11 cellular contexts compared by ENCODE assay signal in the genomic region with DNA sequence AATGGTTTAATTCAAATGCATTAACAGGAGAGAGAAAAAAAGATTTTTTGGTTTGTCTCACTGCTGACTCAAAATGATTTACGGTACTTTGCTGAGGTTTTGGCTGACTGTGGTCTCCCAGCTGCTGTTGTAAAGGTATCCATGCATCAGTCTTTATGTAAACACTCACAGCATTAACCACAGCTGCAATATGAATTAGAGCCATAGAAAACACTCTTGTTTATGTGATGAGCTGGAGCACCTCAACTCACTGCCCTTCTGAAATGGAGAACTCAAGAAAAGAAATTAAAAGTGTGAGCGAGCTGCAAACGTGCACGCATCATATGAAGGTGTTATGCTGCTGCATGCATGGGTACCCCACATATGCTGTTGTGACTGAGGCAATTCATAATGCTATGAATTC.
DNase-seq lines count a peak whose midpoint lies in the region; ATAC-seq, FAIRE-seq and TF ChIP-seq lines count a peak whose summit lies in the region.
"Had no signal": no experiment of that assay in that cellular context is flagged by ENCODE, and none has a peak within 500 bp of the region (broad histone marks: within the 10 kb centered on the region; RNA-seq: fewer than 3 reads in every experiment).

No MANE protein-coding gene starts in this region.

- no peaks in the 10 kb centered on the region for H3K79me1 ChIP-seq in H1 (ENCODE audit: low read depth, low read length)

- peaks cover 2 to 15% (median 14%) of the 10 kb centered on the region in 4 experiments; a peak in 6 of 7 replicates for H3K4me1 ChIP-seq in H1 (replicated peaks in 1 of 4; ENCODE audit: control insufficient read depth in 3 of 4, insufficient read depth in 4 of 4, low read length in 3 of 4)
- peaks cover 0 to 8% of the 10 kb centered on the region in 2 experiments; a peak in 1 of 4 replicates for H3K4me1 ChIP-seq in SK-N-SH (ENCODE audit: control insufficient read depth in 1 of 2, insufficient read depth in 2 of 2, low read depth in 1 of 2, low read length in 1 of 2)

- no peak overlapping the region for H3K23ac ChIP-seq in H1 (ENCODE audit: insufficient read length)

- no peaks in the 10 kb centered on the region for H3K36me3 Mint-ChIP-seq in T-cell

- no peak overlapping the region for H2BK20ac ChIP-seq in H1 (ENCODE audit: low read length)

- no peak overlapping the region for H3K14ac ChIP-seq in H1 (ENCODE audit: insufficient read length)

- 80% methylated on average over 4 of the region's 4 CpGs; no CpG with 5 or more reads in 1 of the 2 experiments for WGBS in H1 (ENCODE audit: extremely low coverage in 1 of 2, insufficient coverage in 1 of 2, insufficient read length in 1 of 2, insufficient replicate concordance in 2 of 2, low coverage in 1 of 2, low lambda C conversion rate in 2 of 2, missing lambda C conversion rate in 1 of 2), 2 experiments
- 21% methylated on average over 4 of the region's 4 CpGs for WGBS in SK-N-SH (ENCODE audit: low lambda C conversion rate)

- peak overlapping the region; percentile 50 to 64; a peak in 3 of 4 replicates for H3K4me2 ChIP-seq in H1 (ENCODE audit: insufficient read depth in 1 of 2, low read depth in 2 of 2, low read length in 2 of 2)
- no peak overlapping the region for H3K4me2 ChIP-seq in SK-N-SH

- TF ChIP-seq RAD21 in H1 (IDR thresholded peaks at IDR 0.05 in 1 of 2, conservative IDR thresholded peaks at IDR 0.05 in 1 of 2; ENCODE audit: low read depth in 2 of 2, low read length in 2 of 2) (no peak), SK-N-SH (IDR thresholded peaks at IDR 0.05; ENCODE audit: low read length) (no peak)

- no peak for TF ChIP-seq EP300 in H1 (IDR thresholded peaks at IDR 0.05; ENCODE audit: borderline replicate concordance in 1 of 2, low read depth in 2 of 2, low read length in 2 of 2)
- no peak for TF ChIP-seq EP300 in SK-N-SH (IDR thresholded peaks at IDR 0.05; ENCODE audit: borderline replicate concordance in 1 of 2, low read depth in 1 of 2, low read length in 1 of 2)

- peak overlapping the region; percentile 0 for H2BK120ac ChIP-seq in H1 (replicated peaks; ENCODE audit: low read depth, low read length)

- no peak overlapping the region; the same call in 1 of the 2 replicates for H3K18ac ChIP-seq in H1 (ENCODE audit: extremely low read depth, low read length)

- H2AFZ ChIP-seq in H1 (ENCODE audit: low read length) (no peak overlapping the region), SK-N-SH (ENCODE audit: low read depth) (no peak overlapping the region)

- H4K8ac ChIP-seq in H1 (ENCODE audit: extremely low read depth, insufficient read depth, low read length) = no peak overlapping the region

- no peak for TF ChIP-seq CTCF in GM12864 (IDR thresholded peaks at IDR 0.05; ENCODE audit: low read depth, low read length, missing control alignments)
- no peak for TF ChIP-seq CTCF in H1 (IDR thresholded peaks at IDR 0.05; ENCODE audit: control extremely low read depth in 1 of 3, insufficient read depth in 1 of 3, low read depth in 1 of 3, low read length in 3 of 3)
- TF ChIP-seq CTCF in SK-N-SH (IDR thresholded peaks at IDR 0.05) = no peak

- H3K36me3 ChIP-seq in H1 (ENCODE audit: control insufficient read depth in 2 of 4, insufficient read depth in 4 of 4, low read length in 3 of 4) (no peaks in the 10 kb centered on the region), SK-N-SH (replicated peaks in 1 of 2; ENCODE audit: control insufficient read depth in 1 of 2, insufficient read depth in 2 of 2, low read length in 1 of 2) (no peaks in the 10 kb centered on the region)

- peaks cover 0 to 5% of the 10 kb centered on the region in 2 donors for H3K27me3 Mint-ChIP-seq in T-cell

- no peaks in the 10 kb centered on the region for H3K79me2 ChIP-seq in H1 (ENCODE audit: control insufficient read depth in 1 of 2, insufficient read depth in 2 of 2, low read length in 2 of 2)
- H3K79me2 ChIP-seq in SK-N-SH (ENCODE audit: insufficient read depth) = no peaks in the 10 kb centered on the region

- no peak overlapping the region for H3K27ac Mint-ChIP-seq in T-cell

- no peak for FAIRE-seq in H1 (lab: Jason Lieb, UNC)

- H3K56ac ChIP-seq in H1 (replicated peaks; ENCODE audit: insufficient read length, low read depth, low read length) = no peak overlapping the region

- peak; percentile 62 for ATAC-seq in GM21529 (IDR thresholded peaks at IDR 0.05; ENCODE audit: unreplicated experiment)
- peak; percentile 59 for ATAC-seq in HG03521 (IDR thresholded peaks at IDR 0.05; ENCODE audit: unreplicated experiment)
- no peak for ATAC-seq in T-cell (replicated peaks in 1 of 4)
- ATAC-seq: activated T-cell treated with anti-CD3 and anti-CD28 coated beads, Interleukin-2, amount 50 U/mL, for 4 hours; mucosa of descending colon had no signal

- H3K27ac ChIP-seq in H1 (ENCODE audit: low read depth, low read length) = no peak overlapping the region
- H3K27ac ChIP-seq in SK-N-SH (ENCODE audit: low read depth in 2 of 2, low read length in 1 of 2) = no peak overlapping the region
- H3K27ac ChIP-seq: epithelial cell of prostate had no signal

- no peaks in the 10 kb centered on the region for H4K20me1 ChIP-seq in H1 (replicated peaks in 1 of 2; ENCODE audit: control insufficient read depth in 1 of 2, insufficient read depth in 2 of 2, low read length in 2 of 2)
- no peaks in the 10 kb centered on the region for H4K20me1 ChIP-seq in SK-N-SH (ENCODE audit: insufficient read depth)

- H3K4me3 ChIP-seq in GM12864 (ENCODE audit: low read depth, low read length) (no peak overlapping the region), H1 (ENCODE audit: extremely low read depth in 1 of 4, insufficient read depth in 2 of 4, low read depth in 3 of 4, low read length in 4 of 4) (no peak overlapping the region; a peak in 1 of 8 replicates), SK-N-SH (ENCODE audit: low read depth in 2 of 2, low read length in 1 of 2) (no peak overlapping the region)
- H3K4me3 ChIP-seq: mucosa of descending colon had no signal

- H3K9me3 Mint-ChIP-seq in T-cell = no peaks in the 10 kb centered on the region
- H3K9me3 Mint-ChIP-seq: activated T-cell treated with anti-CD3 and anti-CD28 coated beads, Interleukin-2, amount 50 U/mL, for 4 hours had no signal

- H3F3A ChIP-seq in SK-N-SH (replicated peaks; ENCODE audit: insufficient read depth) = peaks cover 3% of the 10 kb centered on the region

- no peak overlapping the region for H2AK5ac ChIP-seq in H1 (ENCODE audit: low read depth, low read length)

- H2BK5ac ChIP-seq in H1 (ENCODE audit: low read depth, low read length) = no peak overlapping the region

- DNase-seq in GM12864 (ENCODE audit: low read depth) = peak; percentile 74
- DNase-seq in H1 (ENCODE audit: low read depth in 1 of 2, low spot score in 2 of 2) = no peak
- no peak for DNase-seq in T-cell
- no peak for DNase-seq in NCI-H524 treated with DMSO at 0.1 percent for 48 hours (lab: John Stamatoyannopoulos, UW)
- no peak for DNase-seq in iPS-NIHi11 (ENCODE audit: low spot score)
- DNase-seq in SK-N-SH = no peak
- DNase-seq: activated T-cell treated with anti-CD3 and anti-CD28 coated beads, Interleukin-2, amount 50 U/mL, for 4 hours; mucosa of descending colon had no signal

- no peaks in the 10 kb centered on the region for H3K4me1 Mint-ChIP-seq in T-cell

- no peaks in the 10 kb centered on the region for H3K23me2 ChIP-seq in H1 (ENCODE audit: low read depth, low read length)

- H2BK15ac ChIP-seq in H1 (ENCODE audit: low read length) = no peak overlapping the region

- H3K9me3 ChIP-seq in H1 (ENCODE audit: insufficient read depth in 2 of 2, low read depth in 1 of 2, low read length in 1 of 2) = no peaks in the 10 kb centered on the region
- no peaks in the 10 kb centered on the region for H3K9me3 ChIP-seq in SK-N-SH
- H3K9me3 ChIP-seq: mucosa of descending colon had no signal

- POLR2A ChIA-PET in H1 (lab: Charles Lee; ENCODE audit: partially characterized antibody) = no interaction called here
- POLR2A ChIA-PET in T-cell (lab: Charles Lee) = no interaction called here
- POLR2A ChIA-PET in SK-N-SH (lab: Yijun Ruan, JAX) = no interaction called here

- no peak overlapping the region for H4K91ac ChIP-seq in H1 (replicated peaks; ENCODE audit: insufficient read length, low read length)

- no peak overlapping the region for H3K4me3 Mint-ChIP-seq in T-cell
- H3K4me3 Mint-ChIP-seq: activated T-cell treated with anti-CD3 and anti-CD28 coated beads, Interleukin-2, amount 50 U/mL, for 4 hours had no signal

- no peak overlapping the region for H4K5ac ChIP-seq in H1 (ENCODE audit: insufficient read length, low read depth, low read length)

- CTCF ChIA-PET in H1 (lab: Charles Lee; ENCODE audit: partially characterized antibody) = no interaction called here
- CTCF ChIA-PET in T-cell (lab: Charles Lee) = no interaction called here
- CTCF ChIA-PET in SK-N-SH (lab: Yijun Ruan, JAX) = no interaction called here

- H3K4ac ChIP-seq in H1 (replicated peaks; ENCODE audit: insufficient read length, low read depth, low read length) = no peak overlapping the region

- no peak overlapping the region for H2BK12ac ChIP-seq in H1 (ENCODE audit: low read depth, low read length)

- H3K9ac ChIP-seq in H1 (replicated peaks in 1 of 4; ENCODE audit: extremely low read depth in 1 of 4, low read depth in 3 of 4, low read length in 3 of 4) (no peak overlapping the region), SK-N-SH (no peak overlapping the region)

- no peak for TF ChIP-seq POLR2A in H1 (IDR thresholded peaks at IDR 0.05; ENCODE audit: control extremely low read depth in 1 of 2, low read depth in 2 of 2, low read length in 2 of 2)

- no peaks in the 10 kb centered on the region for H3K9me2 ChIP-seq in SK-N-SH

- no peaks in the 10 kb centered on the region for H3K27me3 ChIP-seq in H1 (replicated peaks in 1 of 4; ENCODE audit: control insufficient read depth in 3 of 4, extremely low read depth in 1 of 4, insufficient read depth in 3 of 4, low read length in 3 of 4)
- H3K27me3 ChIP-seq in SK-N-SH (ENCODE audit: insufficient read depth) = peaks cover under 1% of the 10 kb centered on the region

TF ChIP-seq in H1, 55 proteins besides CTCF, POLR2A, EP300 and RAD21 (continues in another document):
- TF ChIP-seq BCL11A (IDR thresholded peaks at IDR 0.05; ENCODE audit: low read depth in 2 of 2, low read length in 2 of 2) (no peak), BRCA1 (IDR thresholded peaks at IDR 0.05; ENCODE audit: low read depth, low read length) (no peak), RNF2 (IDR thresholded peaks at IDR 0.05; ENCODE audit: borderline replicate concordance, low read depth, low read length, missing control alignments, poor library complexity, severe bottlenecking) (no peak), KDM4A (IDR thresholded peaks at IDR 0.05; ENCODE audit: low read depth, low read length, severe bottlenecking) (no peak), KDM5A (IDR thresholded peaks at IDR 0.05; ENCODE audit: low read length) (no peak)

TF ChIP-seq in SK-N-SH, 30 proteins besides CTCF, POLR2A, EP300 and RAD21 (continues in another document):
- TF ChIP-seq CHD2 (IDR thresholded peaks at IDR 0.05; ENCODE audit: low read length, partially characterized antibody) (no peak), ELF1 (IDR thresholded peaks at IDR 0.05) (no peak), GATA2 (CRISPR knock-in tag; IDR thresholded peaks at IDR 0.05) (no peak), SMC3 (IDR thresholded peaks at IDR 0.05; ENCODE audit: low read depth, low read length) (no peak), EZH2phosphoT487 (IDR thresholded peaks at IDR 0.05; ENCODE audit: borderline replicate concordance, low read depth) (no peak), TCF12 (IDR thresholded peaks at IDR 0.05) (no peak), FOSL2 (IDR thresholded peaks at IDR 0.05; ENCODE audit: borderline replicate concordance, low read depth) (no peak), RCOR1 (IDR thresholded peaks at IDR 0.05; ENCODE audit: low read length) (no peak)

Comparison
In these comparisons a context has a peak if more than half of its experiments do, and no peak if none do; other contexts are left out.
1. ATAC-seq: peak in GM21529 (single experiment) and HG03521 (single experiment); none in T-cell (0 of 4).